Comparison of ENCODE assay signal across 14 cellular contexts in the genomic region with DNA sequence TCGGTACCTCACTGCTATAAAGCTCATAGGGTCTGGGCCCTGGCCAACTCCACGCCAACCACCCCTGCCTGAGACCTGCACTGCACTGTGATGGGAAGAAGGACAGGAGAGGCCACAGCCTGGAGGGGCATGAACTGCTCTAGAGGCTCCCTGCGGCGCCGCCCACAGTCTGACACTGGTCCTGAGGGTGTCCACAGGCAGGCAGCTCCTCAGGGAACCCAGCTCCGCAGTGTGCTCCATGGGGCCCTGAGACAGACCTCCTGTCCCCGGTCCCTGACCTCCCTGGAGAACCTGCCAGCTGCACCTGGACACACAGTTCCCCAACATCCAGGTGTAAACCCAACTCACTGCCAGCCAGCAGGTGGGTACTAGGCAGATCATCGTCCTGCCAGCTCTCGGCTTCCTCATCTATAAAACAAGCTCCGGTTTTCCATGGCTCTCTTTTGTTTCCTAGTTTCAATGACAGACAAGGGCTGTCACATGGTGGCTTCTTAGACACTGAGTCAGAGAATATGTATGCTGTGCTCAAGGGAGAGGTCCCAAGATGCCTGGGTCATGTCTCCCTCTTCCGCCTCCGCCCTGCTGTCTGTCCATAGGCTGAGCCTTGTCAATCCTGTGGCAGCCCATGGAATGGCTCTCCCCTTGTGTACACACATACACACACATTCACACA. TPM values are rescaled to one million over a fixed set of nuclear protein-coding genes. Genes with fewer than 3 reads are reported as not detected.
DNase-seq lines count a peak whose midpoint lies in the region; ATAC-seq and TF ChIP-seq lines count a peak whose summit lies in the region.
"Had no signal": no experiment of that assay in that cellular context is flagged by ENCODE, and none has a peak within 500 bp of the region (broad histone marks: within the 10 kb centered on the region; RNA-seq: fewer than 3 reads in every experiment).

No MANE protein-coding gene starts in this region.

- no peak for TF ChIP-seq RAD21 in IMR-90 (IDR thresholded peaks at IDR 0.05; ENCODE audit: low read length)

- no peak for DNase-seq in CD4-positive, alpha-beta memory T cell
- DNase-seq in IMR-90 (peak; percentile 58), chondrocyte (ENCODE audit: low spot score) (no peak), neuronal stem cell (ENCODE audit: low spot score) (no peak), omental fat pad (ENCODE audit: low spot score) (no peak), NCI-H1048 (lab: John Stamatoyannopoulos, UW) (no peak), KBM-7 (no peak)
- DNase-seq: activated CD4-positive, CD25-positive, alpha-beta regulatory T cell treated with anti-CD3 and anti-CD28 coated beads, Interleukin-2, amount 50 U/mL, for 72 hours; activated gamma-delta T cell; hypothalamus; retina had no signal

- in situ Hi-C loops in IMR-90 (cut with MboI; ENCODE audit: low sequenced_read_pairs) (loop anchor here (5.0 kb wide), 1 partner anchor 277 kb away; no protein-coding TSS in a partner anchor), KBM-7 (cut with MboI; ENCODE audit: low pct_unique_long_range_greater_than_20kb, low sequenced_read_pairs) (loop anchor here (10.0 kb wide), 2 partner anchors 104 to 264 kb away; no protein-coding TSS in a partner anchor)

- H3K56ac ChIP-seq in IMR-90 (ENCODE audit: extremely low read depth, insufficient read depth, low read length), result no peak overlapping the region

- H3K4me1 ChIP-seq in CD4-positive, alpha-beta memory T cell (ENCODE audit: insufficient read depth, low read length), result peaks cover 60% of the 10 kb centered on the region
- peaks cover 15% of the 10 kb centered on the region for H3K4me1 ChIP-seq in IMR-90 (ENCODE audit: control insufficient read depth, insufficient read depth, low read length)
- peaks cover 13 to 25% of the 10 kb centered on the region in 2 donors for H3K4me1 ChIP-seq in neuronal stem cell (ENCODE audit: control insufficient read depth in 2 of 2, insufficient read depth in 1 of 2, low read depth in 1 of 2, low read length in 2 of 2)

- H4K91ac ChIP-seq in IMR-90 (ENCODE audit: insufficient read depth, low read depth, low read length) (no peak overlapping the region), neuronal stem cell (ENCODE audit: low read depth, low read length, poor library complexity) (no peak overlapping the region)

- H3K36me3 Mint-ChIP-seq in CD4-positive, alpha-beta memory T cell, result peaks cover 3 to 10% of the 10 kb centered on the region in 2 donors
- peaks cover 12% of the 10 kb centered on the region for H3K36me3 Mint-ChIP-seq in chondrocyte (ENCODE audit: low read depth)

- H4K8ac ChIP-seq in IMR-90 (ENCODE audit: low read depth in 2 of 2, low read length in 2 of 2), result no peak overlapping the region
- H4K8ac ChIP-seq in neuronal stem cell (ENCODE audit: low read depth, low read length), result no peak overlapping the region

- dilution Hi-C loops in IMR-90 (cut with HindIII; ENCODE audit: low sequenced_read_pairs, unreplicated experiment), result loop anchor here (25.0 kb wide), 1 partner anchor 112 kb away; no protein-coding TSS in a partner anchor

- no peak overlapping the region; the same call in 1 of the 2 replicates for H3K18ac ChIP-seq in IMR-90 (ENCODE audit: low read depth, low read length)
- peak overlapping the region; percentile 33 for H3K18ac ChIP-seq in neuronal stem cell (ENCODE audit: low read length)

- H2AFZ ChIP-seq in IMR-90 (replicated peaks; ENCODE audit: low read length, poor library complexity) (no peak overlapping the region), neuronal stem cell (ENCODE audit: low read length) (no peak overlapping the region)

- H2AK9ac ChIP-seq in IMR-90 (replicated peaks; ENCODE audit: low read depth, low read length, poor library complexity), result peak overlapping the region; percentile 86

- intact Hi-C loops in CD4-positive, alpha-beta memory T cell (cut with micrococcal nuclease), result loop anchor here (5.0 kb wide), 2 partner anchors 433 to 437 kb away; a partner anchor contains a TSS
- intact Hi-C loops in IMR-90 (cut with micrococcal nuclease), result loop anchor here (10.0 kb wide), 1 partner anchor 404 kb away; no protein-coding TSS in a partner anchor

- CTCF ChIA-PET in CD4-positive, alpha-beta memory T cell (lab: Charles Lee; ENCODE audit: partially characterized antibody), result interaction anchor here (0.8 to 1.6 kb wide), 3 partner anchors 11 to 262 kb away, joined by 3 to 4 read pairs (median 4); a partner anchor contains a TSS
- CTCF ChIA-PET in IMR-90 (lab: Yijun Ruan, JAX), result no interaction called here

- no peaks in the 10 kb centered on the region for H3K27me3 Mint-ChIP-seq in CD4-positive, alpha-beta memory T cell
- no peaks in the 10 kb centered on the region for H3K27me3 Mint-ChIP-seq in chondrocyte (ENCODE audit: low read depth)

- H3K9me3 Mint-ChIP-seq in CD4-positive, alpha-beta memory T cell, result no peaks in the 10 kb centered on the region
- no peaks in the 10 kb centered on the region for H3K9me3 Mint-ChIP-seq in chondrocyte (ENCODE audit: low read depth)
- H3K9me3 Mint-ChIP-seq: dendritic cell treated with granulocyte-macrophage colony-stimulating factor and Interleukin-4, amounts not matched to agents 40 ng/mL and 50 ng/mL, for 4 days had no signal

- H3K14ac ChIP-seq in IMR-90 (replicated peaks; ENCODE audit: low read depth, low read length) (peak overlapping the region; percentile 66; the same call in 1 of the 2 replicates), neuronal stem cell (ENCODE audit: low read length) (no peak overlapping the region)

- H3K4me2 ChIP-seq in IMR-90 (ENCODE audit: low read depth, low read length) (no peak overlapping the region), neuronal stem cell (ENCODE audit: insufficient read depth, low read length, poor library complexity, severe bottlenecking) (no peak overlapping the region)
- H3K4me2 ChIP-seq: KMS-11 had no signal

- H2BK12ac ChIP-seq in neuronal stem cell (ENCODE audit: low read length), result no peak overlapping the region

- H2BK5ac ChIP-seq in IMR-90 (ENCODE audit: low read depth, low read length, poor library complexity, severe bottlenecking), result peak overlapping the region; percentile 77
- no peak overlapping the region for H2BK5ac ChIP-seq in neuronal stem cell (ENCODE audit: low read length)

- H4K20me1 ChIP-seq in IMR-90 (ENCODE audit: insufficient read depth, low read length), result peaks cover 75% of the 10 kb centered on the region

- TF ChIP-seq CTCF in IMR-90 (conservative IDR thresholded peaks at IDR 0.05; ENCODE audit: low read depth, low read length) (no peak), chondrocyte (IDR thresholded peaks at IDR 0.05) (no peak), omental fat pad (IDR thresholded peaks at IDR 0.05) (no peak)

- no peak for TF ChIP-seq POLR2A in IMR-90 (IDR thresholded peaks at IDR 0.05; ENCODE audit: low read depth, low read length)

- H3K9me3 ChIP-seq in CD4-positive, alpha-beta memory T cell (ENCODE audit: control insufficient read depth in 1 of 2, low read length in 2 of 2), result no peaks in the 10 kb centered on the region
- H3K9me3 ChIP-seq in IMR-90 (ENCODE audit: control insufficient read depth, insufficient read depth, low read length) (no peaks in the 10 kb centered on the region), neuronal stem cell (replicated peaks in 1 of 2; ENCODE audit: control insufficient read depth in 2 of 2, insufficient read depth in 1 of 2, low read depth in 1 of 2, low read length in 2 of 2) (no peaks in the 10 kb centered on the region)

- H3K4me3 ChIP-seq in CD4-positive, alpha-beta memory T cell (ENCODE audit: low read length in 2 of 2), result no peak overlapping the region
- H3K4me3 ChIP-seq in IMR-90 (ENCODE audit: insufficient read depth, low read depth, low read length) (no peak overlapping the region), neuronal stem cell (ENCODE audit: low read length in 2 of 2) (no peak overlapping the region)

- H2BK120ac ChIP-seq in IMR-90 (ENCODE audit: low read depth, low read length) (no peak overlapping the region; the same call in 1 of the 2 replicates), neuronal stem cell (ENCODE audit: low read depth, low read length) (no peak overlapping the region)

- no peak overlapping the region for H3K23ac ChIP-seq in IMR-90 (ENCODE audit: low read depth, low read length)
- no peak overlapping the region for H3K23ac ChIP-seq in neuronal stem cell (ENCODE audit: low read depth, low read length, poor library complexity)

- H2AK5ac ChIP-seq in IMR-90 (ENCODE audit: low read depth, low read length), result peak overlapping the region; percentile 72; the same call in 1 of the 2 replicates
- H2AK5ac ChIP-seq in neuronal stem cell (ENCODE audit: low read depth, low read length), result no peak overlapping the region

- no peak overlapping the region for H4K5ac ChIP-seq in IMR-90 (ENCODE audit: low read depth, low read length)

- H3K4me3 Mint-ChIP-seq in CD4-positive, alpha-beta memory T cell, result peak overlapping the region in 1 of 8 donors; percentile 8
- H3K4me3 Mint-ChIP-seq in chondrocyte (ENCODE audit: unreplicated experiment), result peak overlapping the region; percentile 24
- H3K4me3 Mint-ChIP-seq: dendritic cell treated with granulocyte-macrophage colony-stimulating factor and Interleukin-4, amounts not matched to agents 40 ng/mL and 50 ng/mL, for 4 days had no signal

- H3K36me3 ChIP-seq in CD4-positive, alpha-beta memory T cell (ENCODE audit: insufficient read depth, low read length), result no peaks in the 10 kb centered on the region
- H3K36me3 ChIP-seq in IMR-90 (ENCODE audit: control insufficient read depth, insufficient read depth, low read length) (peaks cover 48% of the 10 kb centered on the region), neuronal stem cell (replicated peaks in 1 of 2; ENCODE audit: control insufficient read depth in 2 of 2, insufficient read depth in 2 of 2, low read length in 2 of 2) (peaks cover 32 to 54% of the 10 kb centered on the region in 2 donors)

- POLR2A ChIA-PET in CD4-positive, alpha-beta memory T cell (lab: Charles Lee; ENCODE audit: partially characterized antibody), result no interaction called here
- POLR2A ChIA-PET in IMR-90 (lab: Charles Lee; ENCODE audit: unreplicated experiment), result interaction anchor here (0.6 kb wide), 1 partner anchor 85 kb away, joined by 7 read pairs; no protein-coding TSS in a partner anchor

- H3K9me1 ChIP-seq in IMR-90 (ENCODE audit: insufficient read depth, low read length), result peaks cover 13% of the 10 kb centered on the region

- H3K79me1 ChIP-seq in IMR-90 (ENCODE audit: low read depth in 1 of 2, low read length in 2 of 2), result peaks cover 26 to 59% of the 10 kb centered on the region in 2 experiments; a peak in 3 of 4 replicates
- peaks cover 5% of the 10 kb centered on the region for H3K79me1 ChIP-seq in neuronal stem cell (ENCODE audit: low read depth, low read length)

- H3K27ac ChIP-seq in CD4-positive, alpha-beta memory T cell (ENCODE audit: low read depth, low read length), result no peak overlapping the region
- H3K27ac ChIP-seq in IMR-90 (ENCODE audit: insufficient read depth, low read length) (no peak overlapping the region), neuronal stem cell (replicated peaks; ENCODE audit: low read length) (no peak overlapping the region)
- H3K27ac ChIP-seq: KMS-11 had no signal

- no peaks in the 10 kb centered on the region for H3K27me3 ChIP-seq in CD4-positive, alpha-beta memory T cell (ENCODE audit: insufficient read depth, low read length)
- no peaks in the 10 kb centered on the region for H3K27me3 ChIP-seq in IMR-90 (ENCODE audit: control insufficient read depth, insufficient read depth, low read length)
- H3K27me3 ChIP-seq in neuronal stem cell (ENCODE audit: control insufficient read depth in 3 of 3, insufficient read depth in 3 of 3, low read depth in 1 of 3, low read length in 3 of 3), result peaks cover 0 to 3% (median 3%) of the 10 kb centered on the region in 3 experiments

- ATAC-seq in IMR-90 (ENCODE audit: low read depth), result 0 out of 2 replicates have a peak, but pooled peaks have one; percentile 12
- ATAC-seq in omental fat pad (ENCODE audit: low FRiP score), result no peak
- no peak for ATAC-seq in HG03432 (IDR thresholded peaks at IDR 0.05; ENCODE audit: unreplicated experiment)

- no peak overlapping the region for H2BK15ac ChIP-seq in IMR-90 (ENCODE audit: low read depth, low read length)
- H2BK15ac ChIP-seq in neuronal stem cell (ENCODE audit: low read length), result no peak overlapping the region

- no peak overlapping the region for H2BK20ac ChIP-seq in IMR-90 (ENCODE audit: low read depth, low read length)

- no TSS peak for BruUV-seq in IMR-90 (replicated peaks; lab: Mats Ljungman, UMichigan)

- peaks cover 44 to 70% (median 56%) of the 10 kb centered on the region in 4 donors for H3K4me1 Mint-ChIP-seq in CD4-positive, alpha-beta memory T cell
- peaks cover 60% of the 10 kb centered on the region for H3K4me1 Mint-ChIP-seq in chondrocyte (ENCODE audit: low read depth)

- peak overlapping the region; percentile 48 for H3K4ac ChIP-seq in IMR-90 (ENCODE audit: low read depth, low read length)
- no peak overlapping the region for H3K4ac ChIP-seq in neuronal stem cell (ENCODE audit: low read length)

- WGBS in IMR-90 (ENCODE audit: extremely low coverage in 2 of 2, insufficient read length in 1 of 2), 2 experiments, result 84% methylated on average over 3 of the region's 12 CpGs; no CpG with 5 or more reads in 1 of the 2 experiments
- WGBS in neuronal stem cell (ENCODE audit: extremely low coverage in 2 of 2, insufficient read length in 2 of 2, insufficient replicate concordance in 1 of 2), 2 donors, result no CpG with 5 or more reads among the region's 12 CpGs

- no peak overlapping the region for H3K9ac ChIP-seq in IMR-90 (ENCODE audit: low read depth, low read length)
- no peak overlapping the region for H3K9ac ChIP-seq in neuronal stem cell (ENCODE audit: low read depth, low read length, poor library complexity)
- H3K9ac ChIP-seq: KMS-11 had no signal

- H3K27ac Mint-ChIP-seq in CD4-positive, alpha-beta memory T cell, result peak overlapping the region in 6 of 7 donors; percentile 11 to 78 (median 56)
- peak overlapping the region; percentile 96 for H3K27ac Mint-ChIP-seq in chondrocyte (ENCODE audit: unreplicated experiment)
- H3K27ac Mint-ChIP-seq: dendritic cell treated with granulocyte-macrophage colony-stimulating factor and Interleukin-4, amounts not matched to agents 40 ng/mL and 50 ng/mL, for 4 days had no signal

RNA-seq across cellular contexts. Expression of a gene that starts 5.1 kb away (rescaled TPM):
- 100 to 1,000 TPM; 124 to 126 TPM for total RNA-seq in CD4-positive, alpha-beta memory T cell
- polyA plus RNA-seq in CD4-positive, alpha-beta memory T cell, result 10 to 100 TPM; 40.7 to 44.7 TPM
- total RNA-seq in IMR-90 (2012; rRNA removed) (4.4 and 5.9 TPM in 2 replicates), chondrocyte (29.9 to 78.2 TPM (median 73.7 TPM) in 3 replicates), omental fat pad (10 to 100 TPM in 3 of 4 donors, 1 to 10 TPM in 1; 7.2 to 56.2 (median 31.0) TPM)
- polyA plus RNA-seq in IMR-90 (2012; rRNA removed), result 28.6 and 30.8 TPM in 2 replicates
- 22.4 and 24.0 TPM in 2 replicates for polyA plus RNA-seq in IMR-90 (2012; cell fraction: cytosol; rRNA removed)
- polyA plus RNA-seq in IMR-90 (2012; cell fraction: nucleus; rRNA removed; ENCODE audit: low replicate concordance), result 247 and 404 TPM in 2 replicates
- 14.9 TPM for polyA plus RNA-seq in neuronal stem cell (2013, experiment 1 of 2)
- 14.3 TPM for polyA plus RNA-seq in neuronal stem cell (2013, experiment 2 of 2)

RNA-seq across cellular contexts. Expression of a gene that starts 12.7 kb away (rescaled TPM):
- 100 to 1,000 TPM in 1 of 2 experiments, 10 to 100 TPM in 1; 92.8 to 102 TPM for total RNA-seq in CD4-positive, alpha-beta memory T cell
- polyA plus RNA-seq in CD4-positive, alpha-beta memory T cell, result 10 to 100 TPM in 1 of 2 donors, 1 to 10 TPM in 1; 5.1 to 13.0 TPM
- total RNA-seq in IMR-90 (2012; rRNA removed) (201 and 232 TPM in 2 replicates), chondrocyte (154 to 305 TPM (median 287 TPM) in 3 replicates), omental fat pad (100 to 1,000 TPM; 341 to 594 (median 450) TPM)
- 1,813 and 1,912 TPM in 2 replicates for polyA plus RNA-seq in IMR-90 (2012; rRNA removed)
- 1,025 and 2,261 TPM in 2 replicates for polyA plus RNA-seq in IMR-90 (2012; cell fraction: cytosol; rRNA removed)
- 2,334 and 3,578 TPM in 2 replicates for polyA plus RNA-seq in IMR-90 (2012; cell fraction: nucleus; rRNA removed; ENCODE audit: low replicate concordance)
- polyA plus RNA-seq in neuronal stem cell (2013, experiment 1 of 2), result 104 TPM
- polyA plus RNA-seq in neuronal stem cell (2013, experiment 2 of 2), result 101 TPM
